Comparison of ENCODE assay signal across 25 cellular contexts in the genomic region with DNA sequence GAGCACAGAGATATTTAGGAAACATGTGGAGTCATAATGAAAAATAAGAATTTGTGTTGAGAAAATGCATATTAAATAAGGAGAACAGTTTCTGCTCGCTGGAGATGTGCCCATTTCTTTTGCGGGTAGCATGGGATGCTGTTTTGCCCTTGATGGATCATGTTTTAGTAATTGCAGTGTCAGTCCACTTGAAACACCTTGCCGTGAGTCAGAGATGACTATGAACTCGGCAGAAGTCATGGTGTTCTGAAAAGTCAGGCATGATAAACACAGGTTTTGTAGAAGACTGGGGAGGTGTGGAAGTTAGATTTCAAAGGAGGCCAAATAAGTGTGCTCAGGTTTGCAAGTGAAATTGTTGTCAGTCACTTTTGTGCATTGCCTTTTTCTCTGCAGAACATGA.
DNase-seq lines count a peak whose midpoint lies in the region; ATAC-seq, FAIRE-seq and TF ChIP-seq lines count a peak whose summit lies in the region.
"Had no signal": no experiment of that assay in that cellular context is flagged by ENCODE, and none has a peak within 500 bp of the region (broad histone marks: within the 10 kb centered on the region; RNA-seq: fewer than 3 reads in every experiment).

No MANE protein-coding gene starts in this region.

- H3F3A ChIP-seq in MM.1S (ENCODE audit: insufficient read depth, low read length): no peaks in the 10 kb centered on the region

- TF ChIP-seq CTCF in astrocyte (IDR thresholded peaks at IDR 0.05; ENCODE audit: insufficient read depth, low read depth, low read length) (no peak), foreskin keratinocyte (conservative IDR thresholded peaks at IDR 0.05) (no peak), glutamatergic neuron (IDR thresholded peaks at IDR 0.05; ENCODE audit: partially characterized antibody, unreplicated experiment) (no peak), MM.1S (IDR thresholded peaks at IDR 0.05; ENCODE audit: low read length) (no peak)

- H3K4me2 ChIP-seq in astrocyte (ENCODE audit: low read length): no peak overlapping the region
- H3K4me2 ChIP-seq in MM.1S (ENCODE audit: low read depth, low read length): no peak overlapping the region
- H3K4me2 ChIP-seq: BLaER1 had no signal

- FAIRE-seq in astrocyte (lab: Jason Lieb, UNC): no peak
- FAIRE-seq: A204.1, D721Med, GM12891, GM18507, H1 had no signal

- H3K4me3 ChIP-seq in astrocyte (ENCODE audit: insufficient read depth, low read depth, low read length) (no peak overlapping the region), MM.1S (ENCODE audit: low read length) (no peak overlapping the region)
- H3K4me3 ChIP-seq: BLaER1 had no signal

- peaks cover 5% of the 10 kb centered on the region for H3K27me3 Mint-ChIP-seq in astrocyte (ENCODE audit: low read depth, unreplicated experiment)
- no peaks in the 10 kb centered on the region for H3K27me3 Mint-ChIP-seq in glutamatergic neuron (ENCODE audit: unreplicated experiment)
- H3K27me3 Mint-ChIP-seq: B cell; CD4-positive, CD25-positive, alpha-beta regulatory T cell had no signal

- H3K9me2 ChIP-seq in MM.1S (replicated peaks; ENCODE audit: insufficient read depth, low read length): no peaks in the 10 kb centered on the region

- H3K4me3 Mint-ChIP-seq in astrocyte (ENCODE audit: unreplicated experiment): no peak overlapping the region
- H3K4me3 Mint-ChIP-seq in glutamatergic neuron (ENCODE audit: unreplicated experiment): no peak overlapping the region
- H3K4me3 Mint-ChIP-seq: B cell; CD4-positive, CD25-positive, alpha-beta regulatory T cell; CD8-positive, alpha-beta T cell had no signal

- H3K9ac ChIP-seq in astrocyte (ENCODE audit: low read length) (no peak overlapping the region), MM.1S (ENCODE audit: low read length) (no peak overlapping the region)
- H3K9ac ChIP-seq: BLaER1 had no signal

- peak; percentile 69 for ATAC-seq in foreskin keratinocyte
- ATAC-seq in GM21619 (IDR thresholded peaks at IDR 0.05; ENCODE audit: unreplicated experiment): no peak
- ATAC-seq: CD8-positive, alpha-beta T cell had no signal

- no peaks in the 10 kb centered on the region for H3K4me1 Mint-ChIP-seq in astrocyte (ENCODE audit: low read depth, unreplicated experiment)
- H3K4me1 Mint-ChIP-seq in glutamatergic neuron (ENCODE audit: low read depth, unreplicated experiment): peaks cover under 1% of the 10 kb centered on the region
- H3K4me1 Mint-ChIP-seq: B cell; CD4-positive, CD25-positive, alpha-beta regulatory T cell had no signal

- H3K79me2 ChIP-seq in astrocyte (ENCODE audit: insufficient read depth, low read length) (no peaks in the 10 kb centered on the region), MM.1S (ENCODE audit: low read length) (no peaks in the 10 kb centered on the region)

- H3K36me3 ChIP-seq in astrocyte (ENCODE audit: insufficient read depth, low read length) (no peaks in the 10 kb centered on the region), MM.1S (replicated peaks; ENCODE audit: insufficient read depth, low read length) (no peaks in the 10 kb centered on the region)
- H3K36me3 ChIP-seq: BLaER1 had no signal

- H3K9me3 Mint-ChIP-seq in astrocyte (ENCODE audit: unreplicated experiment) (no peaks in the 10 kb centered on the region), glutamatergic neuron (ENCODE audit: unreplicated experiment) (peaks cover 2% of the 10 kb centered on the region)

- H3K9me3 ChIP-seq in astrocyte (ENCODE audit: insufficient read depth, low read depth, low read length) (no peaks in the 10 kb centered on the region), MM.1S (replicated peaks; ENCODE audit: insufficient read depth, low read length) (no peaks in the 10 kb centered on the region)
- H3K9me3 ChIP-seq: BLaER1 had no signal

- H4K20me1 ChIP-seq in astrocyte (ENCODE audit: insufficient read depth, low read length): no peaks in the 10 kb centered on the region
- no peaks in the 10 kb centered on the region for H4K20me1 ChIP-seq in MM.1S (ENCODE audit: insufficient read depth, low read length)
- H4K20me1 ChIP-seq: BLaER1 had no signal

- H3K36me3 Mint-ChIP-seq in astrocyte (ENCODE audit: low read depth, unreplicated experiment): no peaks in the 10 kb centered on the region
- H3K36me3 Mint-ChIP-seq in glutamatergic neuron (ENCODE audit: unreplicated experiment): no peaks in the 10 kb centered on the region
- H3K36me3 Mint-ChIP-seq: CD4-positive, CD25-positive, alpha-beta regulatory T cell; CD8-positive, alpha-beta T cell had no signal

- H3K27me3 ChIP-seq in astrocyte (ENCODE audit: insufficient read depth, low read length): no peaks in the 10 kb centered on the region
- no peaks in the 10 kb centered on the region for H3K27me3 ChIP-seq in foreskin keratinocyte
- H3K27me3 ChIP-seq in MM.1S (replicated peaks; ENCODE audit: insufficient read depth, low read length): no peaks in the 10 kb centered on the region
- H3K27me3 ChIP-seq: BLaER1 had no signal

- H2AFZ ChIP-seq in astrocyte (ENCODE audit: low read depth, low read length) (no peak overlapping the region), MM.1S (ENCODE audit: low read length) (no peak overlapping the region)

- H3K27ac Mint-ChIP-seq in astrocyte (ENCODE audit: unreplicated experiment) (no peak overlapping the region), glutamatergic neuron (ENCODE audit: unreplicated experiment) (no peak overlapping the region)
- H3K27ac Mint-ChIP-seq: B cell; CD4-positive, CD25-positive, alpha-beta regulatory T cell; CD8-positive, alpha-beta T cell had no signal

- H3K27ac ChIP-seq in astrocyte (ENCODE audit: low read depth, low read length): no peak overlapping the region
- no peak overlapping the region for H3K27ac ChIP-seq in foreskin keratinocyte
- H3K27ac ChIP-seq in MM.1S (ENCODE audit: low read length): no peak overlapping the region
- H3K27ac ChIP-seq: 22Rv1, BLaER1, C4-2B had no signal

- H3K4me1 ChIP-seq in astrocyte (ENCODE audit: insufficient read depth, low read length) (no peaks in the 10 kb centered on the region), foreskin keratinocyte (no peaks in the 10 kb centered on the region), MM.1S (ENCODE audit: low read length) (no peaks in the 10 kb centered on the region)
- H3K4me1 ChIP-seq: BLaER1 had no signal

- DNase-seq in NCI-H2227 treated with DMSO at 0.1 percent for 48 hours (lab: John Stamatoyannopoulos, UW) (peak; percentile 27), NCI-H2227 (lab: John Stamatoyannopoulos, UW; ENCODE audit: unreplicated experiment) (no peak), M059J (ENCODE audit: low read depth) (peak; percentile 25), astrocyte (ENCODE audit: low read depth) (peak; percentile 4), foreskin keratinocyte (peak; percentile 5 to 48), glutamatergic neuron (no peak), MM.1S (no peak)
- DNase-seq: CD4-positive, CD25-positive, alpha-beta regulatory T cell; CD8-positive, alpha-beta T cell; DMS 273 treated with DMSO at 0.1 percent for 48 hours; DMS79; EL; GDM1; H7; HCEC 1CT had no signal

Comparison
In these comparisons a context has a peak if more than half of its experiments do, and no peak if none do; other contexts are left out.
1. DNase-seq: peak in NCI-H2227 treated with DMSO at 0.1 percent for 48 hours (single experiment), M059J (single experiment), astrocyte (single experiment) and foreskin keratinocyte (2 of 2); none in NCI-H2227 (single experiment), glutamatergic neuron (single experiment) and MM.1S (single experiment).